12 cellular contexts compared by ENCODE assay signal in genomic region chr1:10045480-10046355, GRCh38. TPM values are rescaled to one million over a fixed set of nuclear protein-coding genes. Genes with fewer than 3 reads are reported as not detected.
DNase-seq lines count a peak whose midpoint lies in the region; ATAC-seq, FAIRE-seq and TF ChIP-seq lines count a peak whose summit lies in the region.
"Had no signal": no experiment of that assay in that cellular context is flagged by ENCODE, and none has a peak within 500 bp of the region (broad histone marks: within the 10 kb centered on the region; RNA-seq: fewer than 3 reads in every experiment).

No MANE protein-coding gene starts in this region.

- no peaks in the 10 kb centered on the region for H3K9me3 ChIP-seq in mammary epithelial cell (replicated peaks; ENCODE audit: insufficient read depth, low read length)
- no peaks in the 10 kb centered on the region for H3K9me3 ChIP-seq in H1 (ENCODE audit: insufficient read depth in 2 of 2, low read depth in 1 of 2, low read length in 1 of 2)
- no peaks in the 10 kb centered on the region for H3K9me3 ChIP-seq in mucosa of descending colon

- H3K27me3 ChIP-seq in mammary epithelial cell (ENCODE audit: insufficient read depth, low read length) = no peaks in the 10 kb centered on the region
- H3K27me3 ChIP-seq in H1 (replicated peaks in 1 of 4; ENCODE audit: control insufficient read depth in 3 of 4, extremely low read depth in 1 of 4, insufficient read depth in 3 of 4, low read length in 3 of 4) = no peaks in the 10 kb centered on the region

- H2BK20ac ChIP-seq in H1 (ENCODE audit: low read length) = no peak overlapping the region

- H3K9ac ChIP-seq in mammary epithelial cell (ENCODE audit: insufficient read depth, low read length) (no peak overlapping the region), H1 (replicated peaks in 1 of 4; ENCODE audit: extremely low read depth in 1 of 4, low read depth in 3 of 4, low read length in 3 of 4) (no peak overlapping the region)

- peaks cover 93% of the 10 kb centered on the region for H3K79me2 ChIP-seq in mammary epithelial cell (ENCODE audit: insufficient read depth, low read length)
- H3K79me2 ChIP-seq in H1 (ENCODE audit: control insufficient read depth in 1 of 2, insufficient read depth in 2 of 2, low read length in 2 of 2) = peaks cover 5 to 94% of the 10 kb centered on the region in 2 experiments

- H2BK15ac ChIP-seq in H1 (ENCODE audit: low read length) = no peak overlapping the region

- H3K23me2 ChIP-seq in H1 (ENCODE audit: low read depth, low read length) = no peaks in the 10 kb centered on the region

- POLR2A ChIA-PET in MCF 10A (lab: Yijun Ruan, JAX) (interaction anchor here (1.9 to 2.0 kb wide), 2 partner anchors 9 to 11 kb away, joined by 7 to 9 read pairs; no protein-coding TSS in a partner anchor), H1 (lab: Charles Lee; ENCODE audit: partially characterized antibody) (interaction anchor here (1.9 kb wide), 1 partner anchor 13 kb away, joined by 6 read pairs; the partner anchor contains the start of gene UBE4B), HEK293T (lab: Yijun Ruan, JAX) (interaction anchor here (2.0 kb wide), 1 partner anchor 11 kb away, joined by 5 read pairs; no protein-coding TSS in a partner anchor)

- no peak for TF ChIP-seq POLR2A in H1 (IDR thresholded peaks at IDR 0.05; ENCODE audit: control extremely low read depth in 1 of 2, low read depth in 2 of 2, low read length in 2 of 2)

- H4K8ac ChIP-seq in H1 (ENCODE audit: extremely low read depth, insufficient read depth, low read length) = no peak overlapping the region

- H3K56ac ChIP-seq in H1 (replicated peaks; ENCODE audit: insufficient read length, low read depth, low read length) = no peak overlapping the region

- H3K18ac ChIP-seq in H1 (ENCODE audit: extremely low read depth, low read length) = no peak overlapping the region

- H3K4me2 ChIP-seq in mammary epithelial cell (ENCODE audit: insufficient read depth, low read depth, low read length) (no peak overlapping the region), H1 (ENCODE audit: insufficient read depth in 1 of 2, low read depth in 2 of 2, low read length in 2 of 2) (no peak overlapping the region)

- no peak overlapping the region for H2BK5ac ChIP-seq in H1 (ENCODE audit: low read depth, low read length)

- no peak overlapping the region for H3K4me3 Mint-ChIP-seq in MCF 10A (ENCODE audit: unreplicated experiment)
- H3K4me3 Mint-ChIP-seq: activated T-cell treated with anti-CD3 and anti-CD28 coated beads, Interleukin-2, amount 50 U/mL, for 72 hours had no signal

- H3K36me3 ChIP-seq in mammary epithelial cell (ENCODE audit: insufficient read depth, low read length) (no peaks in the 10 kb centered on the region), H1 (ENCODE audit: control insufficient read depth in 2 of 4, insufficient read depth in 4 of 4, low read length in 3 of 4) (no peaks in the 10 kb centered on the region; a peak in 1 of 8 replicates), mucosa of descending colon (ENCODE audit: low read depth) (no peaks in the 10 kb centered on the region)

- H3K4me1 Mint-ChIP-seq in MCF 10A (ENCODE audit: insufficient read depth, unreplicated experiment) = peaks cover 23% of the 10 kb centered on the region

- ATAC-seq in mucosa of descending colon = peak; percentile 22
- ATAC-seq in HG02852 (IDR thresholded peaks at IDR 0.05; ENCODE audit: unreplicated experiment) = no peak
- ATAC-seq: activated T-cell treated with anti-CD3 and anti-CD28 coated beads, Interleukin-2, amount 50 U/mL, for 72 hours had no signal

- H3K9me3 Mint-ChIP-seq in MCF 10A (ENCODE audit: unreplicated experiment) = no peaks in the 10 kb centered on the region
- H3K9me3 Mint-ChIP-seq: activated T-cell treated with anti-CD3 and anti-CD28 coated beads, Interleukin-2, amount 50 U/mL, for 72 hours had no signal

- 89% methylated on average over 8 of the region's 8 CpGs for WGBS in mammary epithelial cell (ENCODE audit: low coverage, missing lambda C conversion rate)
- 96% methylated on average over 8 of the region's 8 CpGs; no CpG with 5 or more reads in 1 of the 2 experiments for WGBS in H1 (ENCODE audit: extremely low coverage in 1 of 2, insufficient coverage in 1 of 2, insufficient read length in 1 of 2, insufficient replicate concordance in 2 of 2, low coverage in 1 of 2, low lambda C conversion rate in 2 of 2, missing lambda C conversion rate in 1 of 2), 2 experiments

- no peaks in the 10 kb centered on the region for H4K20me1 ChIP-seq in mammary epithelial cell (ENCODE audit: insufficient read depth, low read length)
- peaks cover 2 to 7% of the 10 kb centered on the region in 2 experiments for H4K20me1 ChIP-seq in H1 (replicated peaks in 1 of 2; ENCODE audit: control insufficient read depth in 1 of 2, insufficient read depth in 2 of 2, low read length in 2 of 2)

- H3K4me3 ChIP-seq in mammary epithelial cell (replicated peaks in 1 of 3; ENCODE audit: insufficient read depth in 1 of 3, low read depth in 2 of 3, low read length in 3 of 3) = no peak overlapping the region
- H3K4me3 ChIP-seq in H1 (ENCODE audit: extremely low read depth in 1 of 4, insufficient read depth in 2 of 4, low read depth in 3 of 4, low read length in 4 of 4) = no peak overlapping the region
- H3K4me3 ChIP-seq in mucosa of descending colon = no peak overlapping the region

- no peak overlapping the region for H4K91ac ChIP-seq in H1 (replicated peaks; ENCODE audit: insufficient read length, low read length)

- no peak overlapping the region for H2BK120ac ChIP-seq in H1 (replicated peaks; ENCODE audit: low read depth, low read length)

- H3K36me3 Mint-ChIP-seq in MCF 10A (ENCODE audit: insufficient read depth, unreplicated experiment) = peaks cover 44% of the 10 kb centered on the region

- CTCF ChIA-PET in MCF 10A (lab: Yijun Ruan, JAX) (interaction anchor here (0.8 to 1.1 kb wide), 3 partner anchors 12 to 173 kb away, joined by 3 to 4 read pairs (median 4); no protein-coding TSS in a partner anchor), mammary epithelial cell (lab: Charles Lee; ENCODE audit: low non-redundant PET) (no interaction called here), H1 (lab: Charles Lee; ENCODE audit: partially characterized antibody) (interaction anchor here (0.6 to 4.0 kb wide), 8 partner anchors 12 to 178 kb away, joined by 3 to 16 read pairs (median 4); partner anchors contain the start of gene UBE4B), HEK293T (lab: Yijun Ruan, JAX) (interaction anchor here (0.6 kb wide), 1 partner anchor 11 kb away, joined by 3 read pairs; no protein-coding TSS in a partner anchor)

- no peak for FAIRE-seq in H1 (lab: Jason Lieb, UNC)

- peaks cover 24% of the 10 kb centered on the region for H3K79me1 ChIP-seq in H1 (ENCODE audit: low read depth, low read length)

- no peak for TF ChIP-seq EP300 in H1 (IDR thresholded peaks at IDR 0.05; ENCODE audit: borderline replicate concordance in 1 of 2, low read depth in 2 of 2, low read length in 2 of 2)

- intact Hi-C loops in MCF 10A (cut with micrococcal nuclease) (no loop called here), mammary epithelial cell (cut with micrococcal nuclease) (no loop called here), mucosa of descending colon (cut with DNase I, micrococcal nuclease) (no loop called here)

- no peak overlapping the region for H3K23ac ChIP-seq in H1 (ENCODE audit: insufficient read length)

- dilution Hi-C loops in mammary epithelial cell (cut with HindIII; ENCODE audit: low sequenced_read_pairs) = no loop called here

- H3K4ac ChIP-seq in H1 (replicated peaks; ENCODE audit: insufficient read length, low read depth, low read length) = no peak overlapping the region

- 0 out of 2 replicates have a peak overlapping the region, but pooled peaks have one; percentile 2 for H2AK5ac ChIP-seq in H1 (ENCODE audit: low read depth, low read length)

- TF ChIP-seq CTCF in MCF 10A (IDR thresholded peaks at IDR 0.05; ENCODE audit: unreplicated experiment) = no peak
- no peak for TF ChIP-seq CTCF in mammary epithelial cell (conservative IDR thresholded peaks at IDR 0.05 in 1 of 2, IDR thresholded peaks at IDR 0.05 in 1 of 2; ENCODE audit: extremely low read depth in 1 of 2, insufficient read depth in 1 of 2, low read depth in 1 of 2, low read length in 2 of 2)
- TF ChIP-seq CTCF in H1 (IDR thresholded peaks at IDR 0.05; ENCODE audit: control extremely low read depth in 1 of 3, insufficient read depth in 1 of 3, low read depth in 1 of 3, low read length in 3 of 3) = no peak
- TF ChIP-seq CTCF in mucosa of descending colon (IDR thresholded peaks at IDR 0.05) = no peak

- H4K5ac ChIP-seq in H1 (ENCODE audit: insufficient read length, low read depth, low read length) = no peak overlapping the region

- no peak overlapping the region for H3K14ac ChIP-seq in H1 (ENCODE audit: insufficient read length)

- no peak overlapping the region for H2BK12ac ChIP-seq in H1 (ENCODE audit: low read depth, low read length)

- TF ChIP-seq RAD21 in H1 (IDR thresholded peaks at IDR 0.05 in 1 of 2, conservative IDR thresholded peaks at IDR 0.05 in 1 of 2; ENCODE audit: low read depth in 2 of 2, low read length in 2 of 2) = no peak

- H3K27ac Mint-ChIP-seq in MCF 10A (ENCODE audit: low read depth, unreplicated experiment) = peak overlapping the region; percentile 8
- H3K27ac Mint-ChIP-seq: activated T-cell treated with anti-CD3 and anti-CD28 coated beads, Interleukin-2, amount 50 U/mL, for 72 hours had no signal

- no peaks in the 10 kb centered on the region for H3K27me3 Mint-ChIP-seq in MCF 10A (ENCODE audit: insufficient read depth, unreplicated experiment)

- peaks cover 15% of the 10 kb centered on the region for H3K4me1 ChIP-seq in mammary epithelial cell (ENCODE audit: insufficient read depth, low read length)
- peaks cover 2 to 10% (median 8%) of the 10 kb centered on the region in 4 experiments; a peak in 3 of 7 replicates for H3K4me1 ChIP-seq in H1 (replicated peaks in 1 of 4; ENCODE audit: control insufficient read depth in 3 of 4, insufficient read depth in 4 of 4, low read length in 3 of 4)
- H3K4me1 ChIP-seq in mucosa of descending colon (ENCODE audit: low read depth) = peaks cover 5% of the 10 kb centered on the region

- DNase-seq in MCF 10A (ENCODE audit: unreplicated experiment) = no peak
- no peak for DNase-seq in mammary epithelial cell
- no peak for DNase-seq in H1 (ENCODE audit: low read depth in 1 of 2, low spot score in 2 of 2)
- no peak for DNase-seq in mucosa of descending colon
- DNase-seq in DMS153 treated with DMSO at 0.1 percent for 48 hours (lab: John Stamatoyannopoulos, UW; ENCODE audit: unreplicated experiment) = no peak
- no peak for DNase-seq in NCI-H1694 (lab: John Stamatoyannopoulos, UW)
- no peak for DNase-seq in HEK293T (ENCODE audit: extremely low spot score)
- DNase-seq: activated T-cell treated with anti-CD3 and anti-CD28 coated beads, Interleukin-2, amount 50 U/mL, for 72 hours; NCI-H1930; trophoblast cell had no signal

- BruUV-seq in MCF 10A (replicated peaks; lab: Mats Ljungman, UMichigan) (no TSS peak), mammary epithelial cell (replicated peaks; lab: Mats Ljungman, UMichigan) (no TSS peak)

- H3K27ac ChIP-seq in mammary epithelial cell (ENCODE audit: insufficient read depth, low read depth, low read length) (no peak overlapping the region), H1 (ENCODE audit: low read depth, low read length) (no peak overlapping the region)

- H2AFZ ChIP-seq in mammary epithelial cell (ENCODE audit: low read depth, low read length) (no peak overlapping the region), H1 (ENCODE audit: low read length) (no peak overlapping the region)

- in situ Hi-C loops in mammary epithelial cell (cut with MboI; ENCODE audit: low sequenced_read_pairs in 2 of 2) = no loop called here

RNA-seq across cellular contexts. Expression of gene UBE4B, which starts 13.0 kb away (rescaled TPM):
- total RNA-seq in MCF 10A (2022) (31.2 and 43.1 TPM in 2 replicates), mammary epithelial cell (10 to 100 TPM; 34.7 to 47.2 TPM), mucosa of descending colon (10 to 100 TPM; 40.7 to 66.2 (median 41.4) TPM)
- polyA plus RNA-seq in mammary epithelial cell (17.4 TPM), H1 (2011; rRNA removed) (24.5 and 34.0 TPM in 2 replicates)
- 114 TPM for polyA minus RNA-seq in mammary epithelial cell
- 90.1 and 91.0 TPM in 2 replicates for total RNA-seq in H1 (2021; fragmentation: NEBNext Ultra II Directional; extraction: Animal tissue kit (Norgen Biotek cat#: 25700))
- polyA plus RNA-seq in H1 (2011; cell fraction: cytosol; rRNA removed) = 30.7 TPM
- 40.2 TPM for polyA plus RNA-seq in H1 (2011; cell fraction: nucleus; rRNA removed)
- 67.8 to 75.9 TPM (median 72.0 TPM) in 4 replicates for polyA plus RNA-seq in H1 (2012, experiment 1 of 2)
- polyA plus RNA-seq in H1 (2012, experiment 2 of 2) = 8.5 TPM
- 54.5 TPM for polyA plus RNA-seq in H1 (2013, experiment 1 of 2)
- polyA plus RNA-seq in H1 (2013, experiment 2 of 2) = 47.3 TPM
- polyA minus RNA-seq in H1 (2011; rRNA and poly(A)+ RNA removed) = 45.7 and 65.2 TPM in 2 replicates
- polyA minus RNA-seq in H1 (2011; cell fraction: cytosol; rRNA and poly(A)+ RNA removed) = 47.5 TPM
- 37.2 TPM for polyA minus RNA-seq in H1 (2011; cell fraction: nucleus; rRNA and poly(A)+ RNA removed)

RNA-seq across cellular contexts. Expression of gene RBP7, which starts 48.7 kb away (rescaled TPM):
- total RNA-seq in MCF 10A (2022) (not detected in 2 replicates), mammary epithelial cell (under 1 TPM in 1 of 2 donors, not detected in 1; 0.50 TPM), mucosa of descending colon (1 to 10 TPM in 2 of 3 donors, under 1 TPM in 1; 0.69 to 4.1 (median 1.7) TPM)
- polyA plus RNA-seq in mammary epithelial cell (0.48 TPM), H1 (2011; rRNA removed) (2.7 and 5.7 TPM in 2 replicates)
- polyA minus RNA-seq in mammary epithelial cell = not detected
- total RNA-seq in H1 (2021; fragmentation: NEBNext Ultra II Directional; extraction: Animal tissue kit (Norgen Biotek cat#: 25700)) = 7.2 and 7.7 TPM in 2 replicates
- polyA plus RNA-seq in H1 (2011; cell fraction: cytosol; rRNA removed) = 8.6 TPM
- 2.1 TPM for polyA plus RNA-seq in H1 (2011; cell fraction: nucleus; rRNA removed)
- polyA plus RNA-seq in H1 (2012, experiment 1 of 2) = 11.0 to 14.3 TPM (median 12.1 TPM) in 4 replicates
- polyA plus RNA-seq in H1 (2012, experiment 2 of 2) = 5.8 TPM
- 14.9 TPM for polyA plus RNA-seq in H1 (2013, experiment 1 of 2)
- polyA plus RNA-seq in H1 (2013, experiment 2 of 2) = 17.3 TPM
- 1.1 and 1.2 TPM in 2 replicates for polyA minus RNA-seq in H1 (2011; rRNA and poly(A)+ RNA removed)
- not detected for polyA minus RNA-seq in H1 (2011; cell fraction: cytosol; rRNA and poly(A)+ RNA removed)
- polyA minus RNA-seq in H1 (2011; cell fraction: nucleus; rRNA and poly(A)+ RNA removed) = 1.2 TPM
- total RNA-seq: activated T-cell treated with anti-CD3 and anti-CD28 coated beads, Interleukin-2, amount 50 U/mL, for 72 hours; T-helper 1 cell treated with Interleukin-12 subunit alpha and Interleukin-12 subunit beta and Interleukin-4 antibody, amounts not matched to agents 30 ng/mL and 1 ng/mL, for 36 hours had no signal
